ENCODE assay signal across 18 cellular contexts in genomic region chr13:84121456-84121855, GRCh38.
DNase-seq lines count a peak whose midpoint lies in the region; ATAC-seq, FAIRE-seq and TF ChIP-seq lines count a peak whose summit lies in the region.
"Had no signal": no experiment of that assay in that cellular context is flagged by ENCODE, and none has a peak within 500 bp of the region (broad histone marks: within the 10 kb centered on the region; RNA-seq: fewer than 3 reads in every experiment).

No MANE protein-coding gene starts in this region.

- no peaks in the 10 kb centered on the region for H3K27me3 ChIP-seq in HAP-1 (ENCODE audit: low read depth)
- no peaks in the 10 kb centered on the region for H3K27me3 ChIP-seq in astrocyte (ENCODE audit: insufficient read depth, low read length)
- H3K27me3 ChIP-seq in esophagus muscularis mucosa = no peaks in the 10 kb centered on the region
- H3K27me3 ChIP-seq: suprapubic skin had no signal

- H3K9ac ChIP-seq in astrocyte (ENCODE audit: low read length) = no peak overlapping the region

- CTCF ChIA-PET in AG04449 (lab: Yijun Ruan, JAX) = interaction anchor here (1.0 kb wide), 1 partner anchor 19 kb away, joined by 3 read pairs; no protein-coding TSS in a partner anchor

- no peak for TF ChIP-seq POLR2A in esophagus muscularis mucosa (IDR thresholded peaks at IDR 0.05; ENCODE audit: low read depth)

- H4K20me1 ChIP-seq in astrocyte (ENCODE audit: insufficient read depth, low read length) = no peaks in the 10 kb centered on the region

- 86% methylated on average over 1 of the region's 1 CpG for WGBS in esophagus muscularis mucosa

- no peak overlapping the region for H3K4me3 Mint-ChIP-seq in astrocyte (ENCODE audit: unreplicated experiment)
- H3K4me3 Mint-ChIP-seq: activated CD8-positive, alpha-beta T cell treated with anti-CD3 and anti-CD28 coated beads, Interleukin-2, amount 10 ng/mL, durations not matched to agents 7 days and 5 days had no signal

- H3K36me3 ChIP-seq in HAP-1 (replicated peaks) = no peaks in the 10 kb centered on the region
- no peaks in the 10 kb centered on the region for H3K36me3 ChIP-seq in astrocyte (ENCODE audit: insufficient read depth, low read length)
- H3K36me3 ChIP-seq in esophagus muscularis mucosa = no peaks in the 10 kb centered on the region
- H3K36me3 ChIP-seq: suprapubic skin had no signal

- ATAC-seq in GM18868 (IDR thresholded peaks at IDR 0.05; ENCODE audit: unreplicated experiment) = no peak
- ATAC-seq: activated CD8-positive, alpha-beta T cell treated with anti-CD3 and anti-CD28 coated beads, Interleukin-2, amount 10 ng/mL, durations not matched to agents 7 days and 5 days had no signal

- no peak for TF ChIP-seq EP300 in esophagus muscularis mucosa (IDR thresholded peaks at IDR 0.05)

- intact Hi-C loops in esophagus muscularis mucosa (cut with DNase I) = no loop called here

- H3K4me3 ChIP-seq in AG04449 (ENCODE audit: low read depth, low read length) (no peak overlapping the region), HAP-1 (no peak overlapping the region), astrocyte (ENCODE audit: insufficient read depth, low read depth, low read length) (no peak overlapping the region), esophagus muscularis mucosa (no peak overlapping the region)
- H3K4me3 ChIP-seq: suprapubic skin had no signal

- H3K27ac ChIP-seq in astrocyte (ENCODE audit: low read depth, low read length) = no peak overlapping the region
- H3K27ac ChIP-seq in esophagus muscularis mucosa (replicated peaks in 1 of 4) = no peak overlapping the region
- H3K27ac ChIP-seq: suprapubic skin had no signal

- H3K79me2 ChIP-seq in astrocyte (ENCODE audit: insufficient read depth, low read length) = no peaks in the 10 kb centered on the region

- H2AFZ ChIP-seq in astrocyte (ENCODE audit: low read depth, low read length) = no peak overlapping the region

- POLR2A ChIA-PET in AG04449 (lab: Yijun Ruan, JAX) = no interaction called here

- no peaks in the 10 kb centered on the region for H3K9me3 Mint-ChIP-seq in astrocyte (ENCODE audit: unreplicated experiment)

- no peak for FAIRE-seq in astrocyte (lab: Jason Lieb, UNC)
- FAIRE-seq: TTC549 had no signal

- no peak overlapping the region for H3K4me2 ChIP-seq in astrocyte (ENCODE audit: low read length)

- H3K4me1 ChIP-seq in HAP-1 = peaks cover 26% of the 10 kb centered on the region
- H3K4me1 ChIP-seq in astrocyte (ENCODE audit: insufficient read depth, low read length) = no peaks in the 10 kb centered on the region
- peaks cover 0 to 6% (median 3%) of the 10 kb centered on the region in 4 donors for H3K4me1 ChIP-seq in esophagus muscularis mucosa
- H3K4me1 ChIP-seq: suprapubic skin had no signal

- no peaks in the 10 kb centered on the region for H3K36me3 Mint-ChIP-seq in astrocyte (ENCODE audit: low read depth, unreplicated experiment)

- H3K9me3 ChIP-seq in HAP-1 = no peaks in the 10 kb centered on the region
- H3K9me3 ChIP-seq in astrocyte (ENCODE audit: insufficient read depth, low read depth, low read length) = no peaks in the 10 kb centered on the region
- no peaks in the 10 kb centered on the region for H3K9me3 ChIP-seq in esophagus muscularis mucosa
- H3K9me3 ChIP-seq: suprapubic skin had no signal

- peak overlapping the region; percentile 66 for H3K27ac Mint-ChIP-seq in astrocyte (ENCODE audit: unreplicated experiment)
- H3K27ac Mint-ChIP-seq: activated CD8-positive, alpha-beta T cell treated with anti-CD3 and anti-CD28 coated beads, Interleukin-2, amount 10 ng/mL, durations not matched to agents 7 days and 5 days had no signal

- TF ChIP-seq CTCF in AG04449 (IDR thresholded peaks at IDR 0.05; ENCODE audit: insufficient read depth, low read length, missing control alignments) = no peak
- no peak for TF ChIP-seq CTCF in astrocyte (IDR thresholded peaks at IDR 0.05; ENCODE audit: insufficient read depth, low read depth, low read length)
- no peak for TF ChIP-seq CTCF in esophagus muscularis mucosa (IDR thresholded peaks at IDR 0.05)

- peaks cover 8% of the 10 kb centered on the region for H3K4me1 Mint-ChIP-seq in astrocyte (ENCODE audit: low read depth, unreplicated experiment)

- DNase-seq in AG04449 (ENCODE audit: low read depth, low spot score) (peak; percentile 40), HAP-1 (ENCODE audit: low spot score in 2 of 2) (peak; percentile 26 to 36), astrocyte (ENCODE audit: low read depth) (peak; percentile 4), iPS-NIHi11 (ENCODE audit: low spot score) (peak; percentile 7), G401 (ENCODE audit: low spot score) (no peak), esophagus muscularis mucosa (ENCODE audit: extremely low spot score) (no peak), UCSD-AML1 (lab: John Stamatoyannopoulos, UW; ENCODE audit: unreplicated experiment) (no peak)
- DNase-seq: activated CD8-positive, alpha-beta T cell treated with anti-CD3 and anti-CD28 coated beads, Interleukin-2, amount 10 ng/mL, durations not matched to agents 7 days and 5 days; activated effector memory CD4-positive, alpha-beta T cell treated with Interleukin-2 at 50 U/mL for 16 hours; DMS79; effector memory CD4-positive, alpha-beta T cell; Karpas-422; midbrain; NCI-H2029; posterior cingulate gyrus had no signal

- no peaks in the 10 kb centered on the region for H3K27me3 Mint-ChIP-seq in astrocyte (ENCODE audit: low read depth, unreplicated experiment)

- in situ Hi-C loops in HAP-1 (cut with MboI; ENCODE audit: low sequenced_read_pairs) = no loop called here
- in situ Hi-C loops in G401 (cut with HindIII; ENCODE audit: low sequenced_read_pairs) = no loop called here

Comparison
In these comparisons a context has a peak if more than half of its experiments do, and no peak if none do; other contexts are left out.
1. DNase-seq: peak in AG04449 (single experiment), HAP-1 (2 of 2), astrocyte (single experiment) and iPS-NIHi11 (single experiment); none in G401 (single experiment), esophagus muscularis mucosa (single experiment) and UCSD-AML1 (single experiment).